Comparison of ENCODE assay signal across 26 cellular contexts in genomic region chr16:12586701-12587100, GRCh38.
A peak's percentile ranks its signal among the peaks of the same experiment; 100 is the strongest.
DNase-seq lines count a peak whose midpoint lies in the region; ATAC-seq, FAIRE-seq and TF ChIP-seq lines count a peak whose summit lies in the region.
"Had no signal": no experiment of that assay in that cellular context is flagged by ENCODE, and none has a peak within 500 bp of the region (broad histone marks: within the 10 kb centered on the region; RNA-seq: fewer than 3 reads in every experiment).

No MANE protein-coding gene starts in this region.

- BruUV-seq in HepG2 (replicated peaks; lab: Mats Ljungman, UMichigan), result no TSS peak

- TF ChIP-seq POLR2A in HepG2 (IDR thresholded peaks at IDR 0.05; ENCODE audit: insufficient read depth in 1 of 2, low read depth in 2 of 2, low read length in 2 of 2), result no peak
- TF ChIP-seq POLR2A in right lobe of liver (IDR thresholded peaks at IDR 0.05), result no peak

- H2AFZ ChIP-seq in HepG2 (ENCODE audit: low read length), result no peak overlapping the region
- H2AFZ ChIP-seq: GM23248 had no signal

- H3K36me3 ChIP-seq in HepG2 (replicated peaks in 1 of 2; ENCODE audit: control insufficient read depth in 1 of 2, insufficient read depth in 2 of 2, low read length in 2 of 2), result no peaks in the 10 kb centered on the region
- no peaks in the 10 kb centered on the region for H3K36me3 ChIP-seq in right lobe of liver
- H3K36me3 ChIP-seq: BE2C; BLaER1 treated with 17β-estradiol and CSF1 and Interleukin-3, amounts not matched to agents 10 nM and 100 nM had no signal

- CTCF ChIA-PET in activated CD8-positive, alpha-beta memory T cell treated with anti-CD3 and anti-CD28 coated beads, Interleukin-2, amount 10 ng/mL, durations not matched to agents 7 days and 5 days (lab: Charles Lee), result no interaction called here
- CTCF ChIA-PET in HepG2 (lab: Yijun Ruan, JAX; ENCODE audit: low intra/inter-chr PET ratio, low total read pairs), result no interaction called here

- no peaks in the 10 kb centered on the region for H4K20me1 ChIP-seq in HepG2 (ENCODE audit: insufficient read depth, low read length)
- H4K20me1 ChIP-seq: BLaER1 treated with 17β-estradiol and CSF1 and Interleukin-3, amounts not matched to agents 10 nM and 100 nM had no signal

- H3K9ac ChIP-seq in HepG2 (ENCODE audit: insufficient read depth, low read depth, low read length), result no peak overlapping the region
- H3K9ac ChIP-seq: BLaER1 treated with 17β-estradiol and CSF1 and Interleukin-3, amounts not matched to agents 10 nM and 100 nM; GM23248 had no signal

- no peak for FAIRE-seq in HepG2 (lab: Jason Lieb, UNC)
- FAIRE-seq: A549, D721Med, GM12878, GM19239 had no signal

- intact Hi-C loops in HepG2 (cut with micrococcal nuclease; ENCODE audit: unreplicated experiment) (no loop called here), right lobe of liver (cut with DNase I) (no loop called here), posterior vena cava (cut with DNase I) (no loop called here)

- H3K79me2 ChIP-seq in HepG2 (ENCODE audit: insufficient read depth, low read length), result no peaks in the 10 kb centered on the region

- H3K27me3 Mint-ChIP-seq in activated CD8-positive, alpha-beta memory T cell treated with anti-CD3 and anti-CD28 coated beads, Interleukin-2, amount 10 ng/mL, durations not matched to agents 7 days and 5 days, result peaks cover 6% of the 10 kb centered on the region
- H3K27me3 Mint-ChIP-seq: CD4-positive, alpha-beta T cell had no signal

- in situ Hi-C loops in HepG2 (cut with HindIII; ENCODE audit: extremely low pct_ligation_motif_present, low pct_unique_long_range_greater_than_20kb), result no loop called here

- POLR2A ChIA-PET in HepG2 (lab: Yijun Ruan, JAX), result interaction anchor here (1.6 to 3.3 kb wide), 2 partner anchors 27 to 57 kb away, joined by 4 to 34 read pairs; no protein-coding TSS in a partner anchor

- TF ChIP-seq EP300 in HepG2 (IDR thresholded peaks at IDR 0.05; ENCODE audit: low read depth in 2 of 2, low read length in 2 of 2) (no peak), HepG2 (CRISPR knock-in tag; IDR thresholded peaks at IDR 0.05; ENCODE audit: borderline replicate concordance) (no peak)

- no peak for TF ChIP-seq RAD21 in HepG2 (CRISPR knock-in tag; IDR thresholded peaks at IDR 0.05)

- H3K4me1 Mint-ChIP-seq in activated CD8-positive, alpha-beta memory T cell treated with anti-CD3 and anti-CD28 coated beads, Interleukin-2, amount 10 ng/mL, durations not matched to agents 7 days and 5 days, result peaks cover 10% of the 10 kb centered on the region
- H3K4me1 Mint-ChIP-seq: CD8-positive, alpha-beta memory T cell had no signal

- ATAC-seq in activated CD8-positive, alpha-beta memory T cell treated with anti-CD3 and anti-CD28 coated beads, Interleukin-2, amount 10 ng/mL, durations not matched to agents 7 days and 5 days, result no peak
- ATAC-seq in HepG2 (no peak), right lobe of liver (no peak)
- ATAC-seq: A549, GM12878, HCT116 had no signal

- H3K4me2 ChIP-seq in HepG2 (ENCODE audit: low read depth, low read length), result no peak overlapping the region
- H3K4me2 ChIP-seq: A549; BLaER1 treated with 17β-estradiol and CSF1 and Interleukin-3, amounts not matched to agents 10 nM and 100 nM had no signal

- H3K27ac ChIP-seq in HepG2 (ENCODE audit: extremely low read length, insufficient read depth, low read length) (no peak overlapping the region), right lobe of liver (no peak overlapping the region)
- H3K27ac ChIP-seq: A549; BLaER1 treated with 17β-estradiol and CSF1 and Interleukin-3, amounts not matched to agents 10 nM and 100 nM; GM23248 had no signal

- H3K27me3 ChIP-seq in HepG2 (ENCODE audit: control insufficient read depth in 1 of 2, insufficient read depth in 2 of 2, low read length in 2 of 2) (no peaks in the 10 kb centered on the region), right lobe of liver (no peaks in the 10 kb centered on the region)
- H3K27me3 ChIP-seq: BE2C; BLaER1 treated with 17β-estradiol and CSF1 and Interleukin-3, amounts not matched to agents 10 nM and 100 nM had no signal

- no peaks in the 10 kb centered on the region for H3K36me3 Mint-ChIP-seq in activated CD8-positive, alpha-beta memory T cell treated with anti-CD3 and anti-CD28 coated beads, Interleukin-2, amount 10 ng/mL, durations not matched to agents 7 days and 5 days
- H3K36me3 Mint-ChIP-seq: CD8-positive, alpha-beta memory T cell had no signal

- 97% methylated on average over 10 of the region's 10 CpGs for WGBS in HepG2 (ENCODE audit: low lambda C conversion rate)
- 89% methylated on average over 10 of the region's 10 CpGs for WGBS in right lobe of liver (ENCODE audit: insufficient coverage, low coverage, low lambda C conversion rate, missing lambda C conversion rate)

- H3K4me1 ChIP-seq in HepG2 (ENCODE audit: insufficient read depth, low read length) (peaks cover 68% of the 10 kb centered on the region), right lobe of liver (no peaks in the 10 kb centered on the region)
- H3K4me1 ChIP-seq: A549, BE2C had no signal

- DNase-seq in activated CD8-positive, alpha-beta memory T cell treated with anti-CD3 and anti-CD28 coated beads, Interleukin-2, amount 50 U/mL, for 48 hours, result peak; percentile 13
- no peak for DNase-seq in activated CD8-positive, alpha-beta memory T cell treated with anti-CD3 and anti-CD28 coated beads, Interleukin-2, amount 10 ng/mL, durations not matched to agents 7 days and 5 days
- DNase-seq in HepG2 (ENCODE audit: low spot score), result no peak
- no peak for DNase-seq in right lobe of liver
- peak; percentile 49 for DNase-seq in posterior vena cava (ENCODE audit: low spot score)
- DNase-seq in NCI-H526 (lab: John Stamatoyannopoulos, UW), result no peak
- DNase-seq in activated CD4-positive, CD25-positive, alpha-beta regulatory T cell (lab: John Stamatoyannopoulos, UW), result no peak
- DNase-seq: 8988T; ACHN; AML-193; BE2C; CD4-positive, alpha-beta T cell; CD8-positive, alpha-beta memory T cell; DMS 273 treated with DMSO at 0.1 percent for 48 hours; DMS79; EL; GDM1; GM23248; H9 had no signal

- peaks cover 3% of the 10 kb centered on the region for H3K9me3 Mint-ChIP-seq in activated CD8-positive, alpha-beta memory T cell treated with anti-CD3 and anti-CD28 coated beads, Interleukin-2, amount 10 ng/mL, durations not matched to agents 7 days and 5 days (ENCODE audit: low read depth)
- H3K9me3 Mint-ChIP-seq: CD4-positive, alpha-beta T cell; H9 had no signal

- no peak overlapping the region for H3K27ac Mint-ChIP-seq in activated CD8-positive, alpha-beta memory T cell treated with anti-CD3 and anti-CD28 coated beads, Interleukin-2, amount 10 ng/mL, durations not matched to agents 7 days and 5 days
- H3K27ac Mint-ChIP-seq: CD14-positive monocyte; CD4-positive, alpha-beta T cell; CD8-positive, alpha-beta memory T cell had no signal

- H3K4me3 ChIP-seq in HepG2 (replicated peaks in 1 of 3; ENCODE audit: insufficient read depth in 1 of 3, low read depth in 2 of 3, low read length in 3 of 3) (no peak overlapping the region), right lobe of liver (no peak overlapping the region)
- H3K4me3 ChIP-seq: A549; BLaER1 treated with 17β-estradiol and CSF1 and Interleukin-3, amounts not matched to agents 10 nM and 100 nM; GM12878; GM23248 had no signal

- TF ChIP-seq CTCF in HepG2 (CRISPR knock-in tag; IDR thresholded peaks at IDR 0.05) (no peak), right lobe of liver (IDR thresholded peaks at IDR 0.05) (no peak)

- peaks cover 6% of the 10 kb centered on the region; the same call in 1 of the 2 replicates for H3K9me3 ChIP-seq in HepG2 (ENCODE audit: low read length)
- H3K9me3 ChIP-seq in right lobe of liver, result no peaks in the 10 kb centered on the region
- H3K9me3 ChIP-seq: A549, BE2C had no signal

- no peak overlapping the region for H3K4me3 Mint-ChIP-seq in activated CD8-positive, alpha-beta memory T cell treated with anti-CD3 and anti-CD28 coated beads, Interleukin-2, amount 10 ng/mL, durations not matched to agents 7 days and 5 days
- H3K4me3 Mint-ChIP-seq: CD14-positive monocyte; CD4-positive, alpha-beta T cell; CD8-positive, alpha-beta memory T cell; H9 had no signal

TF ChIP-seq in HepG2, 621 proteins besides CTCF, POLR2A, EP300 and RAD21:
- TF ChIP-seq GABPB1 (CRISPR knock-in tag; IDR thresholded peaks at IDR 0.05), result 0 out of 2 replicates have a peak, but pooled peaks have one; percentile 15
- TF ChIP-seq, protein P1, sequence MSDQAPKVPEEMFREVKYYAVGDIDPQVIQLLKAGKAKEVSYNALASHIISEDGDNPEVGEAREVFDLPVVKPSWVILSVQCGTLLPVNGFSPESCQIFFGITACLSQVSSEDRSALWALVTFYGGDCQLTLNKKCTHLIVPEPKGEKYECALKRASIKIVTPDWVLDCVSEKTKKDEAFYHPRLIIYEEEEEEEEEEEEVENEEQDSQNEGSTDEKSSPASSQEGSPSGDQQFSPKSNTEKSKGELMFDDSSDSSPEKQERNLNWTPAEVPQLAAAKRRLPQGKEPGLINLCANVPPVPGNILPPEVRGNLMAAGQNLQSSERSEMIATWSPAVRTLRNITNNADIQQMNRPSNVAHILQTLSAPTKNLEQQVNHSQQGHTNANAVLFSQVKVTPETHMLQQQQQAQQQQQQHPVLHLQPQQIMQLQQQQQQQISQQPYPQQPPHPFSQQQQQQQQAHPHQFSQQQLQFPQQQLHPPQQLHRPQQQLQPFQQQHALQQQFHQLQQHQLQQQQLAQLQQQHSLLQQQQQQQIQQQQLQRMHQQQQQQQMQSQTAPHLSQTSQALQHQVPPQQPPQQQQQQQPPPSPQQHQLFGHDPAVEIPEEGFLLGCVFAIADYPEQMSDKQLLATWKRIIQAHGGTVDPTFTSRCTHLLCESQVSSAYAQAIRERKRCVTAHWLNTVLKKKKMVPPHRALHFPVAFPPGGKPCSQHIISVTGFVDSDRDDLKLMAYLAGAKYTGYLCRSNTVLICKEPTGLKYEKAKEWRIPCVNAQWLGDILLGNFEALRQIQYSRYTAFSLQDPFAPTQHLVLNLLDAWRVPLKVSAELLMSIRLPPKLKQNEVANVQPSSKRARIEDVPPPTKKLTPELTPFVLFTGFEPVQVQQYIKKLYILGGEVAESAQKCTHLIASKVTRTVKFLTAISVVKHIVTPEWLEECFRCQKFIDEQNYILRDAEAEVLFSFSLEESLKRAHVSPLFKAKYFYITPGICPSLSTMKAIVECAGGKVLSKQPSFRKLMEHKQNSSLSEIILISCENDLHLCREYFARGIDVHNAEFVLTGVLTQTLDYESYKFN (CRISPR knock-in tag; conservative IDR thresholded peaks at IDR 0.05), result no peak

Comparison
In these comparisons a context has a peak if more than half of its experiments do, and no peak if none do; other contexts are left out.
1. DNase-seq: peak in activated CD8-positive, alpha-beta memory T cell treated with anti-CD3 and anti-CD28 coated beads, Interleukin-2, amount 50 U/mL, for 48 hours (single experiment) and posterior vena cava (single experiment); none in activated CD8-positive, alpha-beta memory T cell treated with anti-CD3 and anti-CD28 coated beads, Interleukin-2, amount 10 ng/mL, durations not matched to agents 7 days and 5 days (single experiment), HepG2 (single experiment), right lobe of liver (0 of 3), NCI-H526 (0 of 2) and activated CD4-positive, CD25-positive, alpha-beta regulatory T cell (0 of 4).